15 cellular contexts compared by ENCODE assay signal in the genomic region with DNA sequence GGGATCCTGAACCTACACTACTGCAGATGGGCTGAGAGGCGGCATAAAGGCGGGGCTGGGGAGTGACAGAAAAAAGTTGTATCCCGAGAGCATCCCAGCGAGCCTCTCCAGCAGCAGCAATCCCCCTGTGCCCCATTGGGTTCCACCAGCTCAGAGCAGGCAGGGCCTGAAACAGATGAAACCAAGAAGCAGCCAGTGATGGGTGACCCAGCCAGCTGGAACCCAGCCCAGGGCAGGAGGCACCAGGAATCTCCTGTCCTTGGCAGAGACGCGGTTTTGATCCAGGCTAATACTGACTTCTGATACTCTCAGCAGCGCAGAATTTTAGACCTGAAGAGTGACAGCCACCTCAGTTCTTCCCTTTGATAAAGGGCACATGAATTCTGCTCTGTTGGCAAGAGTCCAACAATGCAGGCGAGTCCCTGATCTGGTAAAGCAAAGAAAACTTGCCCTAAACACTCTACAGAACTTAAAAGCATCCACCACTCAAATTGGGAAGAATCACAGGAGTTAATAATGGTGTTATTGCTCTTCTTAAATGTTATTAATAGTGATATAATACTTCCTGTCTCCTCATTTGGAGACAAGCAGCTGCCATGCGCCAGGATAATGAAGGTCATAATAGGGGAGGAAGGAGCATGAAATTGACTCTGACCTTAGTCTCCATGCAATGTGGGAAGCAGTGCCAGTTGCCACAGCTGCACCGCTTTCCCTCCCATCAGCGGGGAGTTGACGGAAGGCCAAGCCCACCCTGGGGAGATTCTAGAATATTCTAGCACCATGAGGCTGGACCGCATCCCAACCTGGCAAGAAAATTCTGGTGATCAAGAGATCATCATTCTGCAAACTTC. TPM values are rescaled to one million over a fixed set of nuclear protein-coding genes. Genes with fewer than 3 reads are reported as not detected.
DNase-seq lines count a peak whose midpoint lies in the region; ATAC-seq, FAIRE-seq and TF ChIP-seq lines count a peak whose summit lies in the region.
"Had no signal": no experiment of that assay in that cellular context is flagged by ENCODE, and none has a peak within 500 bp of the region (broad histone marks: within the 10 kb centered on the region; RNA-seq: fewer than 3 reads in every experiment).

No MANE protein-coding gene starts in this region.

- CTCF ChIA-PET in HepG2 (lab: Yijun Ruan, JAX; ENCODE audit: low intra/inter-chr PET ratio, low total read pairs) = no interaction called here
- CTCF ChIA-PET in activated CD8-positive, alpha-beta T cell treated with anti-CD3 and anti-CD28 coated beads, Interleukin-2, amount 10 ng/mL, durations not matched to agents 7 days and 5 days (lab: Charles Lee) = no interaction called here

- no peak for ATAC-seq in HepG2
- peak; percentile 76 to 85 for ATAC-seq in right cardiac atrium
- no peak for ATAC-seq in activated CD8-positive, alpha-beta T cell treated with anti-CD3 and anti-CD28 coated beads, Interleukin-2, amount 10 ng/mL, durations not matched to agents 7 days and 5 days

- H3K4me1 Mint-ChIP-seq in activated CD8-positive, alpha-beta T cell treated with anti-CD3 and anti-CD28 coated beads, Interleukin-2, amount 10 ng/mL, durations not matched to agents 7 days and 5 days (ENCODE audit: low read depth) = peaks cover 13% of the 10 kb centered on the region

- H3K27ac ChIP-seq in liver (ENCODE audit: low read depth in 1 of 2, low read length in 2 of 2) (no peak overlapping the region), HepG2 (ENCODE audit: extremely low read length, insufficient read depth, low read length) (no peak overlapping the region), right cardiac atrium (ENCODE audit: low read length) (no peak overlapping the region), smooth muscle cell (ENCODE audit: low read depth) (no peak overlapping the region)
- H3K27ac ChIP-seq: coronary artery, SK-N-MC had no signal

- no peak overlapping the region for H3K4me3 ChIP-seq in liver (ENCODE audit: low read depth in 1 of 3, low read length in 3 of 3)
- no peak overlapping the region for H3K4me3 ChIP-seq in HepG2 (replicated peaks in 1 of 3; ENCODE audit: insufficient read depth in 1 of 3, low read depth in 2 of 3, low read length in 3 of 3)
- H3K4me3 ChIP-seq in right cardiac atrium (ENCODE audit: low read length) = no peak overlapping the region
- no peak overlapping the region for H3K4me3 ChIP-seq in smooth muscle cell
- H3K4me3 ChIP-seq: coronary artery, SK-N-MC had no signal

- DNase-seq in HepG2 (ENCODE audit: low spot score) (no peak), RPMI8226 (peak; percentile 67), right cardiac atrium (peak; percentile 43 to 84 (median 81)), LoVo (ENCODE audit: low spot score) (no peak), smooth muscle cell (lab: John Stamatoyannopoulos, UW; ENCODE audit: unreplicated experiment) (no peak)
- no peak for DNase-seq in activated CD8-positive, alpha-beta memory T cell treated with anti-CD3 and anti-CD28 coated beads, Interleukin-2, amount 50 U/mL, for 48 hours
- no peak for DNase-seq in activated CD8-positive, alpha-beta T cell treated with anti-CD3 and anti-CD28 coated beads, Interleukin-2, amount 10 ng/mL, durations not matched to agents 7 days and 5 days
- DNase-seq: activated naive CD8-positive, alpha-beta T cell treated with anti-CD3 and anti-CD28 coated beads, Interleukin-2, amount 10 ng/mL, durations not matched to agents 7 days and 5 days; stimulated activated CD4-positive, alpha-beta T cell treated with anti-CD3 and anti-CD28 coated beads, Interleukin-2, amount 100 ng/mL, for 48 hours; stimulated activated naive CD4-positive, alpha-beta T cell treated with Interleukin-2 at 50 U/mL for 16 hours had no signal

- H3K4me3 Mint-ChIP-seq in activated CD8-positive, alpha-beta T cell treated with anti-CD3 and anti-CD28 coated beads, Interleukin-2, amount 10 ng/mL, durations not matched to agents 7 days and 5 days = no peak overlapping the region
- H3K4me3 Mint-ChIP-seq: activated naive CD8-positive, alpha-beta T cell treated with anti-CD3 and anti-CD28 coated beads, Interleukin-2, amount 10 ng/mL, durations not matched to agents 7 days and 5 days; mesothelial cell of epicardium had no signal

- 50% methylated on average over 13 of the region's 13 CpGs for WGBS in liver
- WGBS in HepG2 (ENCODE audit: low lambda C conversion rate) = 28% methylated on average over 12 of the region's 13 CpGs
- WGBS in right cardiac atrium = 52% methylated on average over 13 of the region's 13 CpGs
- 87% methylated on average over 13 of the region's 13 CpGs for WGBS in smooth muscle cell (ENCODE audit: low lambda C conversion rate)

- no peak for TF ChIP-seq RAD21 in liver (IDR thresholded peaks at IDR 0.05)
- no peak for TF ChIP-seq RAD21 in HepG2 (CRISPR knock-in tag; IDR thresholded peaks at IDR 0.05)

- no peaks in the 10 kb centered on the region for H3K9me3 ChIP-seq in liver (ENCODE audit: control insufficient read depth in 4 of 4, low read length in 3 of 4)
- H3K9me3 ChIP-seq in HepG2 (ENCODE audit: low read length) = no peaks in the 10 kb centered on the region
- no peaks in the 10 kb centered on the region for H3K9me3 ChIP-seq in right cardiac atrium (ENCODE audit: control insufficient read depth, low read length)
- H3K9me3 ChIP-seq in smooth muscle cell (replicated peaks; ENCODE audit: low read depth) = no peaks in the 10 kb centered on the region

- H3K9ac ChIP-seq in liver (ENCODE audit: low read depth in 1 of 2, low read length in 2 of 2) (no peak overlapping the region), HepG2 (ENCODE audit: insufficient read depth, low read depth, low read length) (no peak overlapping the region), smooth muscle cell (ENCODE audit: low read depth) (no peak overlapping the region)

- no peaks in the 10 kb centered on the region for H3K9me3 Mint-ChIP-seq in activated CD8-positive, alpha-beta T cell treated with anti-CD3 and anti-CD28 coated beads, Interleukin-2, amount 10 ng/mL, durations not matched to agents 7 days and 5 days (ENCODE audit: insufficient read depth)
- H3K9me3 Mint-ChIP-seq: activated naive CD8-positive, alpha-beta T cell treated with anti-CD3 and anti-CD28 coated beads, Interleukin-2, amount 10 ng/mL, durations not matched to agents 7 days and 5 days; mesothelial cell of epicardium had no signal

- H3K4me2 ChIP-seq in HepG2 (ENCODE audit: low read depth, low read length) (no peak overlapping the region), smooth muscle cell (no peak overlapping the region)

- TF ChIP-seq EP300 in HepG2 (IDR thresholded peaks at IDR 0.05; ENCODE audit: low read depth in 2 of 2, low read length in 2 of 2) = no peak
- TF ChIP-seq EP300 in HepG2 (CRISPR knock-in tag; IDR thresholded peaks at IDR 0.05; ENCODE audit: borderline replicate concordance) = no peak

- in situ Hi-C loops in HepG2 (cut with HindIII; ENCODE audit: extremely low pct_ligation_motif_present, low pct_unique_long_range_greater_than_20kb) = no loop called here

- FAIRE-seq in HepG2 (lab: Jason Lieb, UNC) = no peak

- no peak overlapping the region for H3K27ac Mint-ChIP-seq in activated CD8-positive, alpha-beta T cell treated with anti-CD3 and anti-CD28 coated beads, Interleukin-2, amount 10 ng/mL, durations not matched to agents 7 days and 5 days
- H3K27ac Mint-ChIP-seq: activated naive CD8-positive, alpha-beta T cell treated with anti-CD3 and anti-CD28 coated beads, Interleukin-2, amount 10 ng/mL, durations not matched to agents 7 days and 5 days; mesothelial cell of epicardium; progenitor cell of endocrine pancreas had no signal

- no peaks in the 10 kb centered on the region for H4K20me1 ChIP-seq in HepG2 (ENCODE audit: insufficient read depth, low read length)
- no peaks in the 10 kb centered on the region for H4K20me1 ChIP-seq in smooth muscle cell (ENCODE audit: low read depth)

- H3F3A ChIP-seq in smooth muscle cell (ENCODE audit: low read depth) = no peaks in the 10 kb centered on the region

- no peaks in the 10 kb centered on the region for H3K36me3 Mint-ChIP-seq in activated CD8-positive, alpha-beta T cell treated with anti-CD3 and anti-CD28 coated beads, Interleukin-2, amount 10 ng/mL, durations not matched to agents 7 days and 5 days (ENCODE audit: low read depth)
- H3K36me3 Mint-ChIP-seq: activated naive CD8-positive, alpha-beta T cell treated with anti-CD3 and anti-CD28 coated beads, Interleukin-2, amount 10 ng/mL, durations not matched to agents 7 days and 5 days; mesothelial cell of epicardium had no signal

- no TSS peak for BruUV-seq in HepG2 (replicated peaks; lab: Mats Ljungman, UMichigan)

- no peak overlapping the region for H2AFZ ChIP-seq in HepG2 (ENCODE audit: low read length)
- H2AFZ ChIP-seq in smooth muscle cell (ENCODE audit: low read depth) = no peak overlapping the region

- H3K79me2 ChIP-seq in HepG2 (ENCODE audit: insufficient read depth, low read length) = no peaks in the 10 kb centered on the region
- no peaks in the 10 kb centered on the region for H3K79me2 ChIP-seq in smooth muscle cell (ENCODE audit: low read depth)

- H3K27me3 ChIP-seq in liver (ENCODE audit: control insufficient read depth in 4 of 4, insufficient read depth in 4 of 4, low read length in 3 of 4) (no peaks in the 10 kb centered on the region), HepG2 (ENCODE audit: control insufficient read depth in 1 of 2, insufficient read depth in 2 of 2, low read length in 2 of 2) (peaks cover 0 to 11% of the 10 kb centered on the region in 2 experiments; a peak in 2 of 5 replicates), right cardiac atrium (ENCODE audit: control insufficient read depth, insufficient read depth) (no peaks in the 10 kb centered on the region), smooth muscle cell (ENCODE audit: low read depth) (peaks cover 82% of the 10 kb centered on the region)

- POLR2A ChIA-PET in HepG2 (lab: Yijun Ruan, JAX) = no interaction called here
- POLR2A ChIA-PET in activated CD8-positive, alpha-beta T cell treated with anti-CD3 and anti-CD28 coated beads, Interleukin-2, amount 10 ng/mL, durations not matched to agents 7 days and 5 days (lab: Charles Lee) = no interaction called here

- peaks cover 0 to 22% (median 20%) of the 10 kb centered on the region in 4 donors for H3K4me1 ChIP-seq in liver (ENCODE audit: control insufficient read depth in 4 of 4, insufficient read depth in 4 of 4, low read length in 3 of 4)
- H3K4me1 ChIP-seq in HepG2 (ENCODE audit: insufficient read depth, low read length) = no peaks in the 10 kb centered on the region
- H3K4me1 ChIP-seq in right cardiac atrium (ENCODE audit: control insufficient read depth, insufficient read depth, low read length) = no peaks in the 10 kb centered on the region
- H3K4me1 ChIP-seq in smooth muscle cell (ENCODE audit: low read depth) = no peaks in the 10 kb centered on the region

- peaks cover 27% of the 10 kb centered on the region for H3K27me3 Mint-ChIP-seq in activated CD8-positive, alpha-beta T cell treated with anti-CD3 and anti-CD28 coated beads, Interleukin-2, amount 10 ng/mL, durations not matched to agents 7 days and 5 days (ENCODE audit: low read depth)

- TF ChIP-seq POLR2A in HepG2 (IDR thresholded peaks at IDR 0.05; ENCODE audit: insufficient read depth in 1 of 2, low read depth in 2 of 2, low read length in 2 of 2) = no peak

- TF ChIP-seq CTCF in liver (IDR thresholded peaks at IDR 0.05; ENCODE audit: low read depth, low read length, missing input control) = no peak
- TF ChIP-seq CTCF in HepG2 (CRISPR knock-in tag; IDR thresholded peaks at IDR 0.05) = no peak
- TF ChIP-seq CTCF in smooth muscle cell (IDR thresholded peaks at IDR 0.05; ENCODE audit: borderline replicate concordance, insufficient read depth, poor library complexity, severe bottlenecking) = no peak

- H3K36me3 ChIP-seq in liver (ENCODE audit: control insufficient read depth in 4 of 4, insufficient read depth in 3 of 4, low read depth in 1 of 4, low read length in 3 of 4) (no peaks in the 10 kb centered on the region), HepG2 (replicated peaks in 1 of 2; ENCODE audit: control insufficient read depth in 1 of 2, insufficient read depth in 2 of 2, low read length in 2 of 2) (no peaks in the 10 kb centered on the region), smooth muscle cell (ENCODE audit: low read depth) (no peaks in the 10 kb centered on the region)

- intact Hi-C loops in HepG2 (cut with micrococcal nuclease; ENCODE audit: unreplicated experiment) = no loop called here
- intact Hi-C loops in right cardiac atrium (cut with DNase I) = no loop called here

RNA-seq across cellular contexts. Expression of gene OLIG1, which starts 11.2 kb away (rescaled TPM):
- total RNA-seq in liver = under 1 TPM in 1 of 2 donors, not detected in 1; 0.19 TPM
- not detected for polyA plus RNA-seq in liver
- total RNA-seq in HepG2 (2016; rRNA removed; fragmentation: Illumina TruSeq; extraction: Trizol) = not detected in 2 replicates
- total RNA-seq in HepG2 (2016; cell fraction: cytosol; rRNA removed; fragmentation: Illumina TruSeq; extraction: Trizol; ENCODE audit: low read depth) = not detected in 2 replicates
- not detected in 2 replicates for total RNA-seq in HepG2 (2016; cell fraction: insoluble cytoplasmic fraction; rRNA removed; fragmentation: Illumina TruSeq; extraction: Trizol)
- not detected in 2 replicates for total RNA-seq in HepG2 (2016; cell fraction: membrane; rRNA removed; fragmentation: Illumina TruSeq; extraction: Trizol)
- not detected in 2 replicates for total RNA-seq in HepG2 (2016; cell fraction: nucleus; rRNA removed; fragmentation: Illumina TruSeq; extraction: Trizol)
- polyA plus RNA-seq in HepG2 (2011; rRNA removed) = not detected in 2 replicates
- polyA plus RNA-seq in HepG2 (2011; cell fraction: cytosol; rRNA removed) = not detected in 2 replicates
- polyA plus RNA-seq in HepG2 (2011; cell fraction: nucleus; rRNA removed) = not detected in 2 replicates
- not detected in 2 replicates for polyA plus RNA-seq in HepG2 (2012)
- polyA plus RNA-seq in HepG2 (2016; cell fraction: cytosol; fragmentation: Illumina TruSeq; extraction: Trizol; ENCODE audit: low read depth) = not detected in 2 replicates
- not detected in 2 replicates for polyA plus RNA-seq in HepG2 (2016; cell fraction: insoluble cytoplasmic fraction; fragmentation: Illumina TruSeq; extraction: Trizol; ENCODE audit: low read depth)
- not detected in 2 replicates for polyA plus RNA-seq in HepG2 (2016; cell fraction: membrane; fragmentation: Illumina TruSeq; extraction: Trizol; ENCODE audit: low read depth)
- not detected in 2 replicates for polyA plus RNA-seq in HepG2 (2016; cell fraction: nucleus; fragmentation: Illumina TruSeq; extraction: Trizol; ENCODE audit: insufficient read depth, low read depth)
- not detected in 2 replicates for polyA minus RNA-seq in HepG2 (2011; rRNA and poly(A)+ RNA removed; ENCODE audit: low replicate concordance)
- polyA minus RNA-seq in HepG2 (2011; cell fraction: cytosol; rRNA and poly(A)+ RNA removed) = not detected in 2 replicates
- polyA minus RNA-seq in HepG2 (2011; cell fraction: nucleus; rRNA and poly(A)+ RNA removed) = not detected in 2 replicates
- 1 to 10 TPM in 1 of 4 donors, not detected in 3; 1.3 TPM for total RNA-seq in right cardiac atrium
- 0.68 TPM for polyA plus RNA-seq in right cardiac atrium
- not detected in 2 replicates for total RNA-seq in smooth muscle cell
- polyA plus RNA-seq in smooth muscle cell = not detected in 2 replicates
- total RNA-seq in activated CD8-positive, alpha-beta T cell treated with anti-CD3 and anti-CD28 coated beads, Interleukin-2, amount 10 ng/mL, durations not matched to agents 7 days and 5 days = not detected
- total RNA-seq: activated naive CD8-positive, alpha-beta T cell treated with anti-CD3 and anti-CD28 coated beads, Interleukin-2, amount 10 ng/mL, durations not matched to agents 7 days and 5 days; mesothelial cell of epicardium had no signal

RNA-seq across cellular contexts. Expression of gene OLIG2, which starts 33.0 kb away (rescaled TPM):
- total RNA-seq in liver (not detected), HepG2 (2016; rRNA removed; fragmentation: Illumina TruSeq; extraction: Trizol) (not detected in 2 replicates), right cardiac atrium (not detected), smooth muscle cell (not detected in 2 replicates)
- polyA plus RNA-seq in liver (not detected), HepG2 (2011; rRNA removed) (not detected in 2 replicates), right cardiac atrium (not detected), smooth muscle cell (not detected in 2 replicates)
- total RNA-seq in HepG2 (2016; cell fraction: cytosol; rRNA removed; fragmentation: Illumina TruSeq; extraction: Trizol; ENCODE audit: low read depth) = not detected in 2 replicates
- total RNA-seq in HepG2 (2016; cell fraction: insoluble cytoplasmic fraction; rRNA removed; fragmentation: Illumina TruSeq; extraction: Trizol) = not detected in 2 replicates
- not detected in 2 replicates for total RNA-seq in HepG2 (2016; cell fraction: membrane; rRNA removed; fragmentation: Illumina TruSeq; extraction: Trizol)
- total RNA-seq in HepG2 (2016; cell fraction: nucleus; rRNA removed; fragmentation: Illumina TruSeq; extraction: Trizol) = not detected in 2 replicates
- polyA plus RNA-seq in HepG2 (2011; cell fraction: cytosol; rRNA removed) = not detected in 2 replicates
- not detected in 2 replicates for polyA plus RNA-seq in HepG2 (2011; cell fraction: nucleus; rRNA removed)
- polyA plus RNA-seq in HepG2 (2012) = not detected in 2 replicates
- polyA plus RNA-seq in HepG2 (2016; cell fraction: cytosol; fragmentation: Illumina TruSeq; extraction: Trizol; ENCODE audit: low read depth) = not detected in 2 replicates
- not detected in 2 replicates for polyA plus RNA-seq in HepG2 (2016; cell fraction: insoluble cytoplasmic fraction; fragmentation: Illumina TruSeq; extraction: Trizol; ENCODE audit: low read depth)
- polyA plus RNA-seq in HepG2 (2016; cell fraction: membrane; fragmentation: Illumina TruSeq; extraction: Trizol; ENCODE audit: low read depth) = not detected in 2 replicates
- not detected in 2 replicates for polyA plus RNA-seq in HepG2 (2016; cell fraction: nucleus; fragmentation: Illumina TruSeq; extraction: Trizol; ENCODE audit: insufficient read depth, low read depth)
- not detected in 2 replicates for polyA minus RNA-seq in HepG2 (2011; rRNA and poly(A)+ RNA removed; ENCODE audit: low replicate concordance)
- polyA minus RNA-seq in HepG2 (2011; cell fraction: cytosol; rRNA and poly(A)+ RNA removed) = not detected in 2 replicates
- not detected in 2 replicates for polyA minus RNA-seq in HepG2 (2011; cell fraction: nucleus; rRNA and poly(A)+ RNA removed)
- not detected for total RNA-seq in activated CD8-positive, alpha-beta T cell treated with anti-CD3 and anti-CD28 coated beads, Interleukin-2, amount 10 ng/mL, durations not matched to agents 7 days and 5 days
- total RNA-seq: activated naive CD8-positive, alpha-beta T cell treated with anti-CD3 and anti-CD28 coated beads, Interleukin-2, amount 10 ng/mL, durations not matched to agents 7 days and 5 days had no signal

Comparison
In these comparisons a context has a peak if more than half of its experiments do, and no peak if none do; other contexts are left out.
1. ATAC-seq: peak in right cardiac atrium (2 of 2); none in HepG2 (single experiment) and activated CD8-positive, alpha-beta T cell treated with anti-CD3 and anti-CD28 coated beads, Interleukin-2, amount 10 ng/mL, durations not matched to agents 7 days and 5 days (single experiment).
2. DNase-seq: peak in RPMI8226 (single experiment) and right cardiac atrium (3 of 3); none in HepG2 (single experiment), LoVo (single experiment), activated CD8-positive, alpha-beta memory T cell treated with anti-CD3 and anti-CD28 coated beads, Interleukin-2, amount 50 U/mL, for 48 hours (single experiment), smooth muscle cell (single experiment) and activated CD8-positive, alpha-beta T cell treated with anti-CD3 and anti-CD28 coated beads, Interleukin-2, amount 10 ng/mL, durations not matched to agents 7 days and 5 days (single experiment).